16 cellular contexts compared by ENCODE assay signal in genomic region chr11:121082670-121083069, GRCh38. TPM values are rescaled to one million over a fixed set of nuclear protein-coding genes. Genes with fewer than 3 reads are reported as not detected.
DNase-seq lines count a peak whose midpoint lies in the region; ATAC-seq and TF ChIP-seq lines count a peak whose summit lies in the region.
"Had no signal": no experiment of that assay in that cellular context is flagged by ENCODE, and none has a peak within 500 bp of the region (broad histone marks: within the 10 kb centered on the region; RNA-seq: fewer than 3 reads in every experiment).

No MANE protein-coding gene starts in this region.

- TF ChIP-seq CTCF in DND-41 (IDR thresholded peaks at IDR 0.05; ENCODE audit: borderline replicate concordance, extremely low read depth, low read length, poor library complexity, severe bottlenecking) (no peak), IMR-90 (conservative IDR thresholded peaks at IDR 0.05; ENCODE audit: low read depth, low read length) (no peak), cardiac fibroblast (IDR thresholded peaks at IDR 0.05; ENCODE audit: low read depth, low read length) (no peak), liver (IDR thresholded peaks at IDR 0.05; ENCODE audit: low read depth, low read length, missing input control) (no peak), foreskin keratinocyte (conservative IDR thresholded peaks at IDR 0.05) (no peak)

- BruUV-seq in IMR-90 (replicated peaks; lab: Mats Ljungman, UMichigan): no TSS peak

- no peak overlapping the region for H2BK15ac ChIP-seq in IMR-90 (ENCODE audit: low read depth, low read length)

- H3K9ac ChIP-seq in DND-41 (ENCODE audit: low read depth, low read length) (no peak overlapping the region), IMR-90 (ENCODE audit: low read depth, low read length) (no peak overlapping the region), liver (ENCODE audit: low read depth in 1 of 2, low read length in 2 of 2) (no peak overlapping the region)

- H3K56ac ChIP-seq in IMR-90 (ENCODE audit: extremely low read depth, insufficient read depth, low read length): no peak overlapping the region

- WGBS in IMR-90 (ENCODE audit: extremely low coverage in 2 of 2, insufficient read length in 1 of 2), 2 experiments: no CpG with 5 or more reads among the region's 1 CpG
- 98% methylated on average over 1 of the region's 1 CpG for WGBS in liver

- no peak overlapping the region for H3K23ac ChIP-seq in IMR-90 (ENCODE audit: low read depth, low read length)

- H3K27ac ChIP-seq in DND-41 (ENCODE audit: low read length) (no peak overlapping the region), IMR-90 (ENCODE audit: insufficient read depth, low read length) (no peak overlapping the region), liver (ENCODE audit: low read depth in 1 of 2, low read length in 2 of 2) (no peak overlapping the region), foreskin keratinocyte (no peak overlapping the region)
- H3K27ac ChIP-seq: C4-2B, pancreas, upper lobe of right lung had no signal

- TF ChIP-seq RAD21 in IMR-90 (IDR thresholded peaks at IDR 0.05; ENCODE audit: low read length) (no peak), liver (IDR thresholded peaks at IDR 0.05) (no peak)

- no peak overlapping the region for H4K91ac ChIP-seq in IMR-90 (ENCODE audit: insufficient read depth, low read depth, low read length)

- H3K79me1 ChIP-seq in IMR-90 (ENCODE audit: low read depth in 1 of 2, low read length in 2 of 2): no peaks in the 10 kb centered on the region

- TF ChIP-seq POLR2A in IMR-90 (IDR thresholded peaks at IDR 0.05; ENCODE audit: low read depth, low read length): no peak

- POLR2A ChIA-PET in IMR-90 (lab: Charles Lee; ENCODE audit: unreplicated experiment): no interaction called here

- dilution Hi-C loops in IMR-90 (cut with HindIII; ENCODE audit: low sequenced_read_pairs, unreplicated experiment): no loop called here

- H2BK5ac ChIP-seq in IMR-90 (ENCODE audit: low read depth, low read length, poor library complexity, severe bottlenecking): no peak overlapping the region

- in situ Hi-C loops in IMR-90 (cut with MboI; ENCODE audit: low sequenced_read_pairs): no loop called here

- H3K79me2 ChIP-seq in DND-41 (ENCODE audit: insufficient read depth, low read length): no peaks in the 10 kb centered on the region

- intact Hi-C loops in IMR-90 (cut with micrococcal nuclease): no loop called here

- no peak overlapping the region for H4K8ac ChIP-seq in IMR-90 (ENCODE audit: low read depth in 2 of 2, low read length in 2 of 2)

- CTCF ChIA-PET in IMR-90 (lab: Yijun Ruan, JAX): interaction anchor here (0.6 kb wide), 1 partner anchor 10 kb away, joined by 3 read pairs; no protein-coding TSS in a partner anchor

- H2AK9ac ChIP-seq in IMR-90 (replicated peaks; ENCODE audit: low read depth, low read length, poor library complexity): no peak overlapping the region

- no peak overlapping the region for H2BK120ac ChIP-seq in IMR-90 (ENCODE audit: low read depth, low read length)

- H3K9me3 ChIP-seq in DND-41 (ENCODE audit: insufficient read depth, low read length, severe bottlenecking) (no peaks in the 10 kb centered on the region), IMR-90 (ENCODE audit: control insufficient read depth, insufficient read depth, low read length) (no peaks in the 10 kb centered on the region), liver (ENCODE audit: control insufficient read depth in 4 of 4, low read length in 3 of 4) (no peaks in the 10 kb centered on the region)
- H3K9me3 ChIP-seq: pancreas, upper lobe of right lung had no signal

- H3K36me3 ChIP-seq in DND-41 (ENCODE audit: insufficient read depth, low read length): peaks cover 15% of the 10 kb centered on the region
- peaks cover 9% of the 10 kb centered on the region for H3K36me3 ChIP-seq in IMR-90 (ENCODE audit: control insufficient read depth, insufficient read depth, low read length)
- peaks cover 0 to 11% (median 2%) of the 10 kb centered on the region in 4 donors for H3K36me3 ChIP-seq in liver (ENCODE audit: control insufficient read depth in 4 of 4, insufficient read depth in 3 of 4, low read depth in 1 of 4, low read length in 3 of 4)
- H3K36me3 ChIP-seq: pancreas had no signal

- no peak overlapping the region for H3K14ac ChIP-seq in IMR-90 (replicated peaks; ENCODE audit: low read depth, low read length)

- H3K4me2 ChIP-seq in DND-41 (ENCODE audit: insufficient read depth, low read length) (no peak overlapping the region), IMR-90 (ENCODE audit: low read depth, low read length) (no peak overlapping the region)

- H3K4me3 ChIP-seq in DND-41 (ENCODE audit: low read depth in 1 of 2, low read length in 2 of 2): no peak overlapping the region
- H3K4me3 ChIP-seq in IMR-90 (ENCODE audit: insufficient read depth, low read depth, low read length): no peak overlapping the region
- no peak overlapping the region for H3K4me3 ChIP-seq in cardiac fibroblast (replicated peaks in 1 of 2; ENCODE audit: low read depth in 2 of 2, low read length in 2 of 2)
- H3K4me3 ChIP-seq in liver (ENCODE audit: low read depth in 1 of 3, low read length in 3 of 3): no peak overlapping the region
- H3K4me3 ChIP-seq: pancreas, upper lobe of right lung had no signal

- no peak overlapping the region for H2BK20ac ChIP-seq in IMR-90 (ENCODE audit: low read depth, low read length)

- peak; percentile 47; the same call in 2 of the 3 replicates for ATAC-seq in DND-41 (ENCODE audit: insufficient read depth, low read depth)
- ATAC-seq in IMR-90 (ENCODE audit: low read depth): no peak
- no peak for ATAC-seq in foreskin keratinocyte
- ATAC-seq in GM18870 (IDR thresholded peaks at IDR 0.05; ENCODE audit: unreplicated experiment): no peak
- ATAC-seq: pancreas; stimulated activated naive CD8-positive, alpha-beta T cell treated with anti-CD3 and anti-CD28 coated beads, Interleukin-15, Interleukin-2, amounts not matched to agents 100 U/mL and 50 U/mL, for 24 hours; upper lobe of right lung had no signal

- no peak overlapping the region for H2AK5ac ChIP-seq in IMR-90 (ENCODE audit: low read depth, low read length)

- H3K18ac ChIP-seq in IMR-90 (ENCODE audit: low read depth, low read length): no peak overlapping the region

- peaks cover 4% of the 10 kb centered on the region for H3K9me1 ChIP-seq in IMR-90 (ENCODE audit: insufficient read depth, low read length)

- H4K5ac ChIP-seq in IMR-90 (ENCODE audit: low read depth, low read length): no peak overlapping the region

- H3K4ac ChIP-seq in IMR-90 (ENCODE audit: low read depth, low read length): no peak overlapping the region

- peaks cover 6% of the 10 kb centered on the region; the same call in 1 of the 2 replicates for H3K4me1 ChIP-seq in DND-41 (ENCODE audit: insufficient read depth, low read length)
- no peaks in the 10 kb centered on the region for H3K4me1 ChIP-seq in IMR-90 (ENCODE audit: control insufficient read depth, insufficient read depth, low read length)
- H3K4me1 ChIP-seq in liver (ENCODE audit: control insufficient read depth in 4 of 4, insufficient read depth in 4 of 4, low read length in 3 of 4): peaks cover 3 to 20% (median 6%) of the 10 kb centered on the region in 4 donors
- H3K4me1 ChIP-seq in foreskin keratinocyte: no peaks in the 10 kb centered on the region
- H3K4me1 ChIP-seq: pancreas, upper lobe of right lung had no signal

- 0 out of 2 replicates have a peak, but pooled peaks cover 4% of the 10 kb centered on the region for H4K20me1 ChIP-seq in DND-41 (ENCODE audit: insufficient read depth, low read length)
- peaks cover 5% of the 10 kb centered on the region; the same call in 1 of the 2 replicates for H4K20me1 ChIP-seq in IMR-90 (ENCODE audit: insufficient read depth, low read length)

- no peak overlapping the region for H2AFZ ChIP-seq in DND-41 (ENCODE audit: low read depth, low read length)
- no peak overlapping the region for H2AFZ ChIP-seq in IMR-90 (replicated peaks; ENCODE audit: low read length, poor library complexity)

- DNase-seq in DND-41 (peak; percentile 40), IMR-90 (peak; percentile 16), cardiac fibroblast (ENCODE audit: low read depth in 2 of 2) (peak; percentile 10 to 14), NCI-H345 (lab: John Stamatoyannopoulos, UW) (no peak), foreskin keratinocyte (no peak), A172 (ENCODE audit: low spot score) (no peak)
- DNase-seq: Karpas-422; NCI-H187 treated with DMSO at 0.1 percent for 48 hours; NCI-H524 treated with DMSO at 0.1 percent for 48 hours; pancreas; small intestine; stimulated activated naive CD8-positive, alpha-beta T cell treated with anti-CD3 and anti-CD28 coated beads, Interleukin-15, Interleukin-2, amounts not matched to agents 100 U/mL and 50 U/mL, for 24 hours; upper lobe of right lung had no signal

- H3K27me3 ChIP-seq in DND-41 (ENCODE audit: insufficient read depth, low read length, poor library complexity) (no peaks in the 10 kb centered on the region), IMR-90 (ENCODE audit: control insufficient read depth, insufficient read depth, low read length) (no peaks in the 10 kb centered on the region), liver (ENCODE audit: control insufficient read depth in 4 of 4, insufficient read depth in 4 of 4, low read length in 3 of 4) (no peaks in the 10 kb centered on the region), foreskin keratinocyte (no peaks in the 10 kb centered on the region)
- H3K27me3 ChIP-seq: pancreas, upper lobe of right lung had no signal

TF ChIP-seq in IMR-90, 13 proteins besides CTCF, POLR2A, EP300 and RAD21 (continues in another document):
- no peak for TF ChIP-seq CEBPB (IDR thresholded peaks at IDR 0.05; ENCODE audit: low read depth, low read length)
- TF ChIP-seq CHD1 (IDR thresholded peaks at IDR 0.05; ENCODE audit: low read depth, low read length): no peak

RNA-seq across cellular contexts. Expression of gene TECTA, which starts 18.4 kb away (rescaled TPM):
- total RNA-seq in IMR-90 (2012; rRNA removed) (0.18 and 0.28 TPM in 2 replicates), liver (1 to 10 TPM in 1 of 2 donors, under 1 TPM in 1; 0.93 to 2.4 TPM), foreskin keratinocyte (0.10 and 0.11 TPM in 2 replicates)
- polyA plus RNA-seq in IMR-90 (2012; rRNA removed) (0.16 and 0.17 TPM in 2 replicates), liver (under 1 TPM; 0.46 to 0.52 TPM), foreskin keratinocyte (0.01 and 0.03 TPM in 2 replicates)
- 0.12 and 0.13 TPM in 2 replicates for polyA plus RNA-seq in IMR-90 (2012; cell fraction: cytosol; rRNA removed)
- polyA plus RNA-seq in IMR-90 (2012; cell fraction: nucleus; rRNA removed; ENCODE audit: low replicate concordance): 1.0 and 1.2 TPM in 2 replicates
- total RNA-seq in A172 (2014; rRNA removed; shearing (Covaris generic)): 0.03 and 0.05 TPM in 2 replicates

RNA-seq across cellular contexts. Expression of gene TBCEL, which starts 58.8 kb away (rescaled TPM):
- 21.0 and 22.2 TPM in 2 replicates for total RNA-seq in IMR-90 (2012; rRNA removed)
- 4.0 and 7.1 TPM in 2 replicates for polyA plus RNA-seq in IMR-90 (2012; rRNA removed)
- 0.82 and 1.1 TPM in 2 replicates for polyA plus RNA-seq in IMR-90 (2012; cell fraction: cytosol; rRNA removed)
- polyA plus RNA-seq in IMR-90 (2012; cell fraction: nucleus; rRNA removed; ENCODE audit: low replicate concordance): 0.98 and 16.5 TPM in 2 replicates
- total RNA-seq in liver: 10 to 100 TPM; 25.9 to 41.3 TPM
- 1 to 10 TPM; 6.7 to 9.0 TPM for polyA plus RNA-seq in liver
- total RNA-seq in foreskin keratinocyte: 9.7 TPM in 2 replicates
- 1.9 and 2.3 TPM in 2 replicates for polyA plus RNA-seq in foreskin keratinocyte
- 9.2 and 10.5 TPM in 2 replicates for total RNA-seq in A172 (2014; rRNA removed; shearing (Covaris generic))

Comparison
In these comparisons a context has a peak if more than half of its experiments do, and no peak if none do; other contexts are left out.
1. DNase-seq: peak in DND-41 (single experiment), IMR-90 (single experiment) and cardiac fibroblast (2 of 2); none in NCI-H345 (single experiment), foreskin keratinocyte (0 of 2) and A172 (single experiment).